In genomic region chr3:160617636-160618035, GRCh38 we compare ENCODE assay signal across 1 cellular context.
TF ChIP-seq lines count a peak whose summit lies in the region.

No MANE protein-coding gene starts in this region.

TF ChIP-seq in GM23338, 12 proteins besides CTCF, POLR2A, EP300 and RAD21 (continued from another document):
- TF ChIP-seq, protein P1, sequence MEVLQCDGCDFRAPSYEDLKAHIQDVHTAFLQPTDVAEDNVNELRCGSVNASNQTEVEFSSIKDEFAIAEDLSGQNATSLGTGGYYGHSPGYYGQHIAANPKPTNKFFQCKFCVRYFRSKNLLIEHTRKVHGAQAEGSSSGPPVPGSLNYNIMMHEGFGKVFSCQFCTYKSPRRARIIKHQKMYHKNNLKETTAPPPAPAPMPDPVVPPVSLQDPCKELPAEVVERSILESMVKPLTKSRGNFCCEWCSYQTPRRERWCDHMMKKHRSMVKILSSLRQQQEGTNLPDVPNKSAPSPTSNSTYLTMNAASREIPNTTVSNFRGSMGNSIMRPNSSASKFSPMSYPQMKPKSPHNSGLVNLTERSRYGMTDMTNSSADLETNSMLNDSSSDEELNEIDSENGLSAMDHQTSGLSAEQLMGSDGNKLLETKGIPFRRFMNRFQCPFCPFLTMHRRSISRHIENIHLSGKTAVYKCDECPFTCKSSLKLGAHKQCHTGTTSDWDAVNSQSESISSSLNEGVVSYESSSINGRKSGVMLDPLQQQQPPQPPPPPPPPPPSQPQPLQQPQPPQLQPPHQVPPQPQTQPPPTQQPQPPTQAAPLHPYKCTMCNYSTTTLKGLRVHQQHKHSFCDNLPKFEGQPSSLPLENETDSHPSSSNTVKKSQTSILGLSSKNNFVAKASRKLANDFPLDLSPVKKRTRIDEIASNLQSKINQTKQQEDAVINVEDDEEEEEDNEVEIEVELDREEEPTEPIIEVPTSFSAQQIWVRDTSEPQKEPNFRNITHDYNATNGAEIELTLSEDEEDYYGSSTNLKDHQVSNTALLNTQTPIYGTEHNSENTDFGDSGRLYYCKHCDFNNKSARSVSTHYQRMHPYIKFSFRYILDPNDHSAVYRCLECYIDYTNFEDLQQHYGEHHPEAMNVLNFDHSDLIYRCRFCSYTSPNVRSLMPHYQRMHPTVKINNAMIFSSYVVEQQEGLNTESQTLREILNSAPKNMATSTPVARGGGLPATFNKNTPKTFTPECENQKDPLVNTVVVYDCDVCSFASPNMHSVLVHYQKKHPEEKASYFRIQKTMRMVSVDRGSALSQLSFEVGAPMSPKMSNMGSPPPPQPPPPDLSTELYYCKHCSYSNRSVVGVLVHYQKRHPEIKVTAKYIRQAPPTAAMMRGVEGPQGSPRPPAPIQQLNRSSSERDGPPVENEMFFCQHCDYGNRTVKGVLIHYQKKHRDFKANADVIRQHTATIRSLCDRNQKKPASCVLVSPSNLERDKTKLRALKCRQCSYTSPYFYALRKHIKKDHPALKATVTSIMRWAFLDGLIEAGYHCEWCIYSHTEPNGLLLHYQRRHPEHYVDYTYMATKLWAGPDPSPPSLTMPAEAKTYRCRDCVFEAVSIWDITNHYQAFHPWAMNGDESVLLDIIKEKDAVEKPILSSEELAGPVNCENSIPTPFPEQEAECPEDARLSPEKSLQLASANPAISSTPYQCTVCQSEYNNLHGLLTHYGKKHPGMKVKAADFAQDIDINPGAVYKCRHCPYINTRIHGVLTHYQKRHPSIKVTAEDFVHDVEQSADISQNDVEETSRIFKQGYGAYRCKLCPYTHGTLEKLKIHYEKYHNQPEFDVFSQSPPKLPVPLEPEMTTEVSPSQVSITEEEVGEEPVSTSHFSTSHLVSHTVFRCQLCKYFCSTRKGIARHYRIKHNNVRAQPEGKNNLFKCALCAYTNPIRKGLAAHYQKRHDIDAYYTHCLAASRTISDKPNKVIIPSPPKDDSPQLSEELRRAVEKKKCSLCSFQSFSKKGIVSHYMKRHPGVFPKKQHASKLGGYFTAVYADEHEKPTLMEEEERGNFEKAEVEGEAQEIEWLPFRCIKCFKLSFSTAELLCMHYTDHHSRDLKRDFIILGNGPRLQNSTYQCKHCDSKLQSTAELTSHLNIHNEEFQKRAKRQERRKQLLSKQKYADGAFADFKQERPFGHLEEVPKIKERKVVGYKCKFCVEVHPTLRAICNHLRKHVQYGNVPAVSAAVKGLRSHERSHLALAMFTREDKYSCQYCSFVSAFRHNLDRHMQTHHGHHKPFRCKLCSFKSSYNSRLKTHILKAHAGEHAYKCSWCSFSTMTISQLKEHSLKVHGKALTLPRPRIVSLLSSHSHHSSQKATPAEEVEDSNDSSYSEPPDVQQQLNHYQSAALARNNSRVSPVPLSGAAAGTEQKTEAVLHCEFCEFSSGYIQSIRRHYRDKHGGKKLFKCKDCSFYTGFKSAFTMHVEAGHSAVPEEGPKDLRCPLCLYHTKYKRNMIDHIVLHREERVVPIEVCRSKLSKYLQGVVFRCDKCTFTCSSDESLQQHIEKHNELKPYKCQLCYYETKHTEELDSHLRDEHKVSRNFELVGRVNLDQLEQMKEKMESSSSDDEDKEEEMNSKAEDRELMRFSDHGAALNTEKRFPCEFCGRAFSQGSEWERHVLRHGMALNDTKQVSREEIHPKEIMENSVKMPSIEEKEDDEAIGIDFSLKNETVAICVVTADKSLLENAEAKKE (CRISPR knock-in tag; IDR thresholded peaks at IDR 0.05): no peak
- TF ChIP-seq CREB1 (CRISPR knock-in tag; IDR thresholded peaks at IDR 0.05; ENCODE audit: low read depth): no peak
- TF ChIP-seq, protein P2, sequence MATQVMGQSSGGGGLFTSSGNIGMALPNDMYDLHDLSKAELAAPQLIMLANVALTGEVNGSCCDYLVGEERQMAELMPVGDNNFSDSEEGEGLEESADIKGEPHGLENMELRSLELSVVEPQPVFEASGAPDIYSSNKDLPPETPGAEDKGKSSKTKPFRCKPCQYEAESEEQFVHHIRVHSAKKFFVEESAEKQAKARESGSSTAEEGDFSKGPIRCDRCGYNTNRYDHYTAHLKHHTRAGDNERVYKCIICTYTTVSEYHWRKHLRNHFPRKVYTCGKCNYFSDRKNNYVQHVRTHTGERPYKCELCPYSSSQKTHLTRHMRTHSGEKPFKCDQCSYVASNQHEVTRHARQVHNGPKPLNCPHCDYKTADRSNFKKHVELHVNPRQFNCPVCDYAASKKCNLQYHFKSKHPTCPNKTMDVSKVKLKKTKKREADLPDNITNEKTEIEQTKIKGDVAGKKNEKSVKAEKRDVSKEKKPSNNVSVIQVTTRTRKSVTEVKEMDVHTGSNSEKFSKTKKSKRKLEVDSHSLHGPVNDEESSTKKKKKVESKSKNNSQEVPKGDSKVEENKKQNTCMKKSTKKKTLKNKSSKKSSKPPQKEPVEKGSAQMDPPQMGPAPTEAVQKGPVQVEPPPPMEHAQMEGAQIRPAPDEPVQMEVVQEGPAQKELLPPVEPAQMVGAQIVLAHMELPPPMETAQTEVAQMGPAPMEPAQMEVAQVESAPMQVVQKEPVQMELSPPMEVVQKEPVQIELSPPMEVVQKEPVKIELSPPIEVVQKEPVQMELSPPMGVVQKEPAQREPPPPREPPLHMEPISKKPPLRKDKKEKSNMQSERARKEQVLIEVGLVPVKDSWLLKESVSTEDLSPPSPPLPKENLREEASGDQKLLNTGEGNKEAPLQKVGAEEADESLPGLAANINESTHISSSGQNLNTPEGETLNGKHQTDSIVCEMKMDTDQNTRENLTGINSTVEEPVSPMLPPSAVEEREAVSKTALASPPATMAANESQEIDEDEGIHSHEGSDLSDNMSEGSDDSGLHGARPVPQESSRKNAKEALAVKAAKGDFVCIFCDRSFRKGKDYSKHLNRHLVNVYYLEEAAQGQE (IDR thresholded peaks at IDR 0.05; ENCODE audit: unreplicated experiment): no peak
- no peak for TF ChIP-seq ZNF331 (CRISPR knock-in tag; IDR thresholded peaks at IDR 0.05; ENCODE audit: low read depth)
- no peak for TF ChIP-seq EZH2 (IDR thresholded peaks at IDR 0.05; ENCODE audit: low read depth, unreplicated experiment)
- no peak for TF ChIP-seq EZH2phosphoT487 (IDR thresholded peaks at IDR 0.05; ENCODE audit: unreplicated experiment)
- no peak for TF ChIP-seq POLR2AphosphoS5 (IDR thresholded peaks at IDR 0.05; ENCODE audit: low read depth)
- TF ChIP-seq ETS1 (IDR thresholded peaks at IDR 0.05): no peak
- no peak for TF ChIP-seq JUNB (IDR thresholded peaks at IDR 0.05; ENCODE audit: unreplicated experiment)
- TF ChIP-seq NANOG (IDR thresholded peaks at IDR 0.05; ENCODE audit: borderline replicate concordance): no peak
